In the genomic region with DNA sequence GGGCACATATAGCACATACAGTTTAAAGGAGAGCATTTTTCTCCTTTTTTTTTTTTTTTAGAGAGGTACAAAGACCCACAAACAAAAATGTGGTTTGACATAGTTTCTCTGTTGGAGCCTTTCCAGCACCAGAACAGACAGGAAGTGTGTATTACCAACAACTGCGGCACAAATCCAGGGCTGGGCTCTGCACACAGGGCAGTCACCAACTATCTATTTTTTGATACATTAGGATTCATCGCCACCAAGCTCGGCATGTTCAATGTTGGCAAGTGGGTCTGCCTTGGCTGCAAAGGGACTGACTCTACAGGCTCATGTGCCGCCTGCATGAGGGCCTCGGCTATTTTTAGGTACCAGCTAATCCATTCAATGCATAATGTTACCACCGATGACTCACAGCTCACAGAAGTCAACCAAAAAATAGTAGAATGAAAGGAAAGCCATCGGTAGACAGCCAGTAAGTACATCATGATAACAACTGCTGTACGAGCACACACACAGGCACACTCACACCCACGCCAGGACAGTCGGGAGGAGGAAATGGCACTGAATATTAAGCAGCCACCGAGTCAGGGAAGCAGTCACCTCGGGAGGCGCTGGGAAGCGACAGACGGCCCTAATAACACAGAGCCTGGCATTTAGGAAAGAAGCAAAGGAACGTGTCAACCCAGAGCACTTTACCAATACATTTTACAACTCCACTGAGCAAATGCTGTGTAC, we compare ENCODE assay signal across 1 cellular context.
A peak's percentile ranks its signal among the peaks of the same experiment; 100 is the strongest.
TF ChIP-seq lines count a peak whose summit lies in the region.

No MANE protein-coding gene starts in this region.

TF ChIP-seq in K562, 482 proteins besides CTCF, POLR2A, EP300 and RAD21 (continued from another document and continues in another):
- TF ChIP-seq, protein P1, sequence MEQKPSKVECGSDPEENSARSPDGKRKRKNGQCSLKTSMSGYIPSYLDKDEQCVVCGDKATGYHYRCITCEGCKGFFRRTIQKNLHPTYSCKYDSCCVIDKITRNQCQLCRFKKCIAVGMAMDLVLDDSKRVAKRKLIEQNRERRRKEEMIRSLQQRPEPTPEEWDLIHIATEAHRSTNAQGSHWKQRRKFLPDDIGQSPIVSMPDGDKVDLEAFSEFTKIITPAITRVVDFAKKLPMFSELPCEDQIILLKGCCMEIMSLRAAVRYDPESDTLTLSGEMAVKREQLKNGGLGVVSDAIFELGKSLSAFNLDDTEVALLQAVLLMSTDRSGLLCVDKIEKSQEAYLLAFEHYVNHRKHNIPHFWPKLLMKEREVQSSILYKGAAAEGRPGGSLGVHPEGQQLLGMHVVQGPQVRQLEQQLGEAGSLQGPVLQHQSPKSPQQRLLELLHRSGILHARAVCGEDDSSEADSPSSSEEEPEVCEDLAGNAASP (IDR thresholded peaks at IDR 0.05), result no peak
- TF ChIP-seq MXI1 (IDR thresholded peaks at IDR 0.05; ENCODE audit: low read depth, low read length) (no peak), POLR2AphosphoS2 (IDR thresholded peaks at IDR 0.05; ENCODE audit: low read length) (no peak), HDGF (IDR thresholded peaks at IDR 0.05) (peak; percentile 47; the same call in 1 of the 2 replicates), TAF1 (IDR thresholded peaks at IDR 0.05; ENCODE audit: control insufficient read depth, extremely low read depth, insufficient read depth, low read length, severe bottlenecking) (peak; percentile 44), ZNF124 (CRISPR knock-in tag; IDR thresholded peaks at IDR 0.05) (no peak), ZFP30 (CRISPR knock-in tag; IDR thresholded peaks at IDR 0.05; ENCODE audit: borderline replicate concordance) (no peak), JUND (IDR thresholded peaks at IDR 0.05; ENCODE audit: borderline replicate concordance, low read depth, low read length) (peak; percentile 98), JUND (tag; IDR thresholded peaks at IDR 0.05; ENCODE audit: borderline replicate concordance, low read depth, low read length) (peak; percentile 97), ESRRA (IDR thresholded peaks at IDR 0.05; ENCODE audit: borderline replicate concordance, low read depth) (no peak), ZNF436 (CRISPR knock-in tag; IDR thresholded peaks at IDR 0.05) (no peak), FUS (optimal IDR thresholded peaks at IDR 0.05; ENCODE audit: low read depth, low read length) (no peak), FOSL1 (tag; conservative IDR thresholded peaks at IDR 0.05) (peak; percentile 96), ZBED1 (IDR thresholded peaks at IDR 0.05) (no peak), SMAD2 (IDR thresholded peaks at IDR 0.05; ENCODE audit: low read depth, low read length) (no peak), ZKSCAN3 (CRISPR knock-in tag; IDR thresholded peaks at IDR 0.05) (no peak), HNRNPLL (IDR thresholded peaks at IDR 0.05; ENCODE audit: low read depth, low read length, poor library complexity, severe bottlenecking) (peak; percentile 25), KLF10 (CRISPR knock-in tag; IDR thresholded peaks at IDR 0.05) (no peak), ZKSCAN1 (IDR thresholded peaks at IDR 0.05; ENCODE audit: low read depth, low read length) (peak; percentile 49; the same call in 1 of the 2 replicates), POLR2AphosphoS5 (IDR thresholded peaks at IDR 0.05; ENCODE audit: control insufficient read depth, insufficient read depth, low read depth, low read length) (no peak), EHMT2 (IDR thresholded peaks at IDR 0.05) (peak; percentile 76; the same call in 1 of the 2 replicates), PRPF4 (IDR thresholded peaks at IDR 0.05; ENCODE audit: insufficient read depth, low read depth, low read length, poor library complexity, severe bottlenecking) (no peak), RBM34 (IDR thresholded peaks at IDR 0.05; ENCODE audit: borderline replicate concordance, insufficient read depth, low read length) (no peak), ARHGAP35 (IDR thresholded peaks at IDR 0.05; ENCODE audit: partially characterized antibody) (no peak), HIVEP1 (CRISPR knock-in tag; IDR thresholded peaks at IDR 0.05) (no peak), GATAD2A (IDR thresholded peaks at IDR 0.05) (peak; percentile 54; the same call in 1 of the 2 replicates), RBFOX2 (IDR thresholded peaks at IDR 0.05; ENCODE audit: low read depth, low read length) (peak; percentile 57), CBX3 (IDR thresholded peaks at IDR 0.05; ENCODE audit: borderline replicate concordance in 1 of 2, low read length in 2 of 2) (peak in 1 of 2 experiments; percentile 90; a peak in 2 of 3 replicates), LCOR (CRISPR knock-in tag; IDR thresholded peaks at IDR 0.05) (peak; percentile 94), NFE2 (IDR thresholded peaks at IDR 0.05; ENCODE audit: low read depth) (peak; percentile 56), ZNF184 (CRISPR knock-in tag; IDR thresholded peaks at IDR 0.05) (no peak), YY1 (IDR thresholded peaks at IDR 0.05; ENCODE audit: borderline replicate concordance in 1 of 3, control insufficient read depth in 1 of 3, extremely low read depth in 1 of 3, insufficient read depth in 3 of 3, insufficient read length in 1 of 3, insufficient replicate concordance in 2 of 3, low read depth in 1 of 3, low read length in 2 of 3) (peak in 1 of 3 experiments; percentile 28), SRSF7 (optimal IDR thresholded peaks at IDR 0.05; ENCODE audit: low read depth, low read length) (no peak), RCOR1 (IDR thresholded peaks at IDR 0.05; ENCODE audit: borderline replicate concordance in 1 of 2, low read depth in 2 of 2, low read length in 2 of 2) (peak in 1 of 2 experiments; percentile 86; a peak in 1 of 4 replicates), NFXL1 (CRISPR knock-in tag; IDR thresholded peaks at IDR 0.05) (no peak), TEAD4 (IDR thresholded peaks at IDR 0.05; ENCODE audit: low read length) (peak; percentile 75), TEAD4 (CRISPR knock-in tag; IDR thresholded peaks at IDR 0.05; ENCODE audit: borderline replicate concordance) (no peak), ZNF324 (CRISPR knock-in tag; IDR thresholded peaks at IDR 0.05) (no peak), BHLHE40 (IDR thresholded peaks at IDR 0.05; ENCODE audit: low read length) (peak; percentile 88), HDAC6 (IDR thresholded peaks at IDR 0.05; ENCODE audit: low read depth, low read length) (no peak), TBP (optimal IDR thresholded peaks at IDR 0.05; ENCODE audit: low read depth, low read length) (peak; percentile 50), NRF1 (conservative IDR thresholded peaks at IDR 0.05 in 1 of 2, IDR thresholded peaks at IDR 0.05 in 1 of 2) (peak; percentile 35 to 51; a peak in 2 of 4 replicates), KAT2B (IDR thresholded peaks at IDR 0.05; ENCODE audit: low read depth, low read length) (no peak), ZBTB17 (CRISPR knock-in tag; IDR thresholded peaks at IDR 0.05) (no peak), CC2D1A (IDR thresholded peaks at IDR 0.05) (no peak)
- TF ChIP-seq, protein P2, sequence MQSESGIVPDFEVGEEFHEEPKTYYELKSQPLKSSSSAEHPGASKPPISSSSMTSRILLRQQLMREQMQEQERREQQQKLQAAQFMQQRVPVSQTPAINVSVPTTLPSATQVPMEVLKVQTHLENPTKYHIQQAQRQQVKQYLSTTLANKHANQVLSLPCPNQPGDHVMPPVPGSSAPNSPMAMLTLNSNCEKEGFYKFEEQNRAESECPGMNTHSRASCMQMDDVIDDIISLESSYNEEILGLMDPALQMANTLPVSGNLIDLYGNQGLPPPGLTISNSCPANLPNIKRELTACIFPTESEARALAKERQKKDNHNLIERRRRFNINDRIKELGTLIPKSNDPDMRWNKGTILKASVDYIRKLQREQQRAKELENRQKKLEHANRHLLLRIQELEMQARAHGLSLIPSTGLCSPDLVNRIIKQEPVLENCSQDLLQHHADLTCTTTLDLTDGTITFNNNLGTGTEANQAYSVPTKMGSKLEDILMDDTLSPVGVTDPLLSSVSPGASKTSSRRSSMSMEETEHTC (IDR thresholded peaks at IDR 0.05), result peak; percentile 58; the same call in 1 of the 2 replicates
- TF ChIP-seq, protein P3, sequence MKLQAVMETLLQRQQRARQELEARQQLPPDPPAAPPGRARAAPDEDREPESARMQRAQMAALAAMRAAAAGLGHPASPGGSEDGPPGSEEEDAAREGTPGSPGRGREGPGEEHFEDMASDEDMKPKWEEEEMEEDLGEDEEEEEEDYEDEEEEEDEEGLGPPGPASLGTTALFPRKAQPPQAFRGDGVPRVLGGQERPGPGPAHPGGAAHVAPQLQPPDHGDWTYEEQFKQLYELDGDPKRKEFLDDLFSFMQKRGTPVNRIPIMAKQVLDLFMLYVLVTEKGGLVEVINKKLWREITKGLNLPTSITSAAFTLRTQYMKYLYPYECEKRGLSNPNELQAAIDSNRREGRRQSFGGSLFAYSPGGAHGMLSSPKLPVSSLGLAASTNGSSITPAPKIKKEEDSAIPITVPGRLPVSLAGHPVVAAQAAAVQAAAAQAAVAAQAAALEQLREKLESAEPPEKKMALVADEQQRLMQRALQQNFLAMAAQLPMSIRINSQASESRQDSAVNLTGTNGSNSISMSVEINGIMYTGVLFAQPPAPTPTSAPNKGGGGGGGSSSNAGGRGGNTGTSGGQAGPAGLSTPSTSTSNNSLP (IDR thresholded peaks at IDR 0.05; ENCODE audit: borderline replicate concordance, low read depth, low read length), result peak; percentile 46; the same call in 1 of the 2 replicates
- TF ChIP-seq, protein P4, sequence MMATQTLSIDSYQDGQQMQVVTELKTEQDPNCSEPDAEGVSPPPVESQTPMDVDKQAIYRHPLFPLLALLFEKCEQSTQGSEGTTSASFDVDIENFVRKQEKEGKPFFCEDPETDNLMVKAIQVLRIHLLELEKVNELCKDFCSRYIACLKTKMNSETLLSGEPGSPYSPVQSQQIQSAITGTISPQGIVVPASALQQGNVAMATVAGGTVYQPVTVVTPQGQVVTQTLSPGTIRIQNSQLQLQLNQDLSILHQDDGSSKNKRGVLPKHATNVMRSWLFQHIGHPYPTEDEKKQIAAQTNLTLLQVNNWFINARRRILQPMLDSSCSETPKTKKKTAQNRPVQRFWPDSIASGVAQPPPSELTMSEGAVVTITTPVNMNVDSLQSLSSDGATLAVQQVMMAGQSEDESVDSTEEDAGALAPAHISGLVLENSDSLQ (IDR thresholded peaks at IDR 0.05), result peak; percentile 65
- TF ChIP-seq, protein P5, sequence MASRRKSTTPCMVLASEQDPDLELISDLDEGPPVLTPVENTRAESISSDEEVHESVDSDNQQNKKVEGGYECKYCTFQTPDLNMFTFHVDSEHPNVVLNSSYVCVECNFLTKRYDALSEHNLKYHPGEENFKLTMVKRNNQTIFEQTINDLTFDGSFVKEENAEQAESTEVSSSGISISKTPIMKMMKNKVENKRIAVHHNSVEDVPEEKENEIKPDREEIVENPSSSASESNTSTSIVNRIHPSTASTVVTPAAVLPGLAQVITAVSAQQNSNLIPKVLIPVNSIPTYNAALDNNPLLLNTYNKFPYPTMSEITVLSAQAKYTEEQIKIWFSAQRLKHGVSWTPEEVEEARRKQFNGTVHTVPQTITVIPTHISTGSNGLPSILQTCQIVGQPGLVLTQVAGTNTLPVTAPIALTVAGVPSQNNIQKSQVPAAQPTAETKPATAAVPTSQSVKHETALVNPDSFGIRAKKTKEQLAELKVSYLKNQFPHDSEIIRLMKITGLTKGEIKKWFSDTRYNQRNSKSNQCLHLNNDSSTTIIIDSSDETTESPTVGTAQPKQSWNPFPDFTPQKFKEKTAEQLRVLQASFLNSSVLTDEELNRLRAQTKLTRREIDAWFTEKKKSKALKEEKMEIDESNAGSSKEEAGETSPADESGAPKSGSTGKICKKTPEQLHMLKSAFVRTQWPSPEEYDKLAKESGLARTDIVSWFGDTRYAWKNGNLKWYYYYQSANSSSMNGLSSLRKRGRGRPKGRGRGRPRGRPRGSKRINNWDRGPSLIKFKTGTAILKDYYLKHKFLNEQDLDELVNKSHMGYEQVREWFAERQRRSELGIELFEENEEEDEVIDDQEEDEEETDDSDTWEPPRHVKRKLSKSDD (conservative IDR thresholded peaks at IDR 0.05; ENCODE audit: low read length), result no peak
- TF ChIP-seq, protein P6, sequence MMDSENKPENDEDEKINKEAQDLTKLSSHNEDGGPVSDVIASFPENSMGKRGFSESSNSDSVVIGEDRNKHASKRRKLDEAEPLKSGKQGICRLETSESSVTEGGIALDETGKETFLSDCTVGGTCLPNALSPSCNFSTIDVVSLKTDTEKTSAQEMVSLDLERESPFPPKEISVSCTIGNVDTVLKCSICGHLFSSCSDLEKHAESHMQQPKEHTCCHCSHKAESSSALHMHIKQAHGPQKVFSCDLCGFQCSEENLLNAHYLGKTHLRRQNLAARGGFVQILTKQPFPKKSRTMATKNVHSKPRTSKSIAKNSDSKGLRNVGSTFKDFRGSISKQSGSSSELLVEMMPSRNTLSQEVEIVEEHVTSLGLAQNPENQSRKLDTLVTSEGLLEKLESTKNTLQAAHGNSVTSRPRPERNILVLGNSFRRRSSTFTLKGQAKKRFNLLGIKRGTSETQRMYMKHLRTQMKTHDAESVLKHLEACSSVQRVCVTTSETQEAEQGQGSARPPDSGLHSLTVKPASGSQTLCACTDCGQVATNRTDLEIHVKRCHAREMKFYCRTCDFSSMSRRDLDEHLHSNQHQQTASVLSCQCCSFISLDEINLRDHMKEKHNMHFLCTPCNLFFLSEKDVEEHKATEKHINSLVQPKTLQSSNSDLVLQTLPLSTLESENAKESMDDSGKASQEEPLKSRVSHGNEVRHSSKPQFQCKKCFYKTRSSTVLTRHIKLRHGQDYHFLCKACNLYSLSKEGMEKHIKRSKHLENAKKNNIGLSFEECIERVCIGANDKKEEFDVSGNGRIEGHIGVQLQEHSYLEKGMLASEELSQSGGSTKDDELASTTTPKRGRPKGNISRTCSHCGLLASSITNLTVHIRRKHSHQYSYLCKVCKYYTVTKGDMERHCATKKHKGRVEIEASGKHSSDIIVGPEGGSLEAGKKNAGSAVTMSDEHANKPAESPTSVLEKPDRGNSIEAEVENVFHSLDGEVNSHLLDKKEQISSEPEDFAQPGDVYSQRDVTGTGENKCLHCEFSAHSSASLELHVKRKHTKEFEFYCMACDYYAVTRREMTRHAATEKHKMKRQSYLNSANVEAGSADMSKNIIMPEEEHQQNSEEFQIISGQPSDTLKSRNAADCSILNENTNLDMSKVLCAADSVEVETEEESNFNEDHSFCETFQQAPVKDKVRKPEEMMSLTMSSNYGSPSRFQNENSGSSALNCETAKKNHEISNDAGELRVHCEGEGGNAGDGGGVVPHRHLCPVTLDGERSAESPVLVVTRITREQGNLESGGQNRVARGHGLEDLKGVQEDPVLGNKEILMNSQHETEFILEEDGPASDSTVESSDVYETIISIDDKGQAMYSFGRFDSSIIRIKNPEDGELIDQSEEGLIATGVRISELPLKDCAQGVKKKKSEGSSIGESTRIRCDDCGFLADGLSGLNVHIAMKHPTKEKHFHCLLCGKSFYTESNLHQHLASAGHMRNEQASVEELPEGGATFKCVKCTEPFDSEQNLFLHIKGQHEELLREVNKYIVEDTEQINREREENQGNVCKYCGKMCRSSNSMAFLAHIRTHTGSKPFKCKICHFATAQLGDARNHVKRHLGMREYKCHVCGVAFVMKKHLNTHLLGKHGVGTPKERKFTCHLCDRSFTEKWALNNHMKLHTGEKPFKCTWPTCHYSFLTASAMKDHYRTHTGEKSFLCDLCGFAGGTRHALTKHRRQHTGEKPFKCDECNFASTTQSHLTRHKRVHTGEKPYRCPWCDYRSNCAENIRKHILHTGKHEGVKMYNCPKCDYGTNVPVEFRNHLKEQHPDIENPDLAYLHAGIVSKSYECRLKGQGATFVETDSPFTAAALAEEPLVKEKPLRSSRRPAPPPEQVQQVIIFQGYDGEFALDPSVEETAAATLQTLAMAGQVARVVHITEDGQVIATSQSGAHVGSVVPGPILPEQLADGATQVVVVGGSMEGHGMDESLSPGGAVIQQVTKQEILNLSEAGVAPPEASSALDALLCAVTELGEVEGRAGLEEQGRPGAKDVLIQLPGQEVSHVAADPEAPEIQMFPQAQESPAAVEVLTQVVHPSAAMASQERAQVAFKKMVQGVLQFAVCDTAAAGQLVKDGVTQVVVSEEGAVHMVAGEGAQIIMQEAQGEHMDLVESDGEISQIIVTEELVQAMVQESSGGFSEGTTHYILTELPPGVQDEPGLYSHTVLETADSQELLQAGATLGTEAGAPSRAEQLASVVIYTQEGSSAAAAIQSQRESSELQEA (IDR thresholded peaks at IDR 0.05; ENCODE audit: low read depth), result no peak
